27 cellular contexts compared by ENCODE assay signal in genomic region chr17:35104844-35105450, GRCh38. TPM values are rescaled to one million over a fixed set of nuclear protein-coding genes. Genes with fewer than 3 reads are reported as not detected.
"Had no signal": no experiment of that assay in that cellular context is flagged by ENCODE, and none has a peak within 500 bp of the region (broad histone marks: within the 10 kb centered on the region; RNA-seq: fewer than 3 reads in every experiment).

No MANE protein-coding gene starts in this region.

- H3K4me3 ChIP-seq: coronary artery, heart left ventricle, lung, right atrium auricular region, thoracic aorta, transverse colon had no signal

- H3K4me3 Mint-ChIP-seq: endodermal cell; naive thymus-derived CD4-positive, alpha-beta T cell; nephron progenitor cell; stimulated activated naive CD8-positive, alpha-beta T cell treated with anti-CD3 and anti-CD28 coated beads, Interleukin-15, amount 100 ng/mL, for 72 hours had no signal

- H3K4me1 Mint-ChIP-seq: endodermal cell had no signal

- H3K27me3 ChIP-seq: heart left ventricle, right atrium auricular region, transverse colon had no signal

- H3K27ac Mint-ChIP-seq: endodermal cell; nephron progenitor cell; stimulated activated naive CD8-positive, alpha-beta T cell treated with anti-CD3 and anti-CD28 coated beads, Interleukin-15, amount 100 ng/mL, for 72 hours had no signal

- H3K9me3 Mint-ChIP-seq: endodermal cell; nephron progenitor cell; stimulated activated naive CD8-positive, alpha-beta T cell treated with anti-CD3 and anti-CD28 coated beads, Interleukin-15, amount 100 ng/mL, for 72 hours had no signal

- ATAC-seq: heart left ventricle; left colon; left ventricle myocardium superior; naive thymus-derived CD4-positive, alpha-beta T cell; stimulated activated naive CD8-positive, alpha-beta T cell treated with anti-CD3 and anti-CD28 coated beads, Interleukin-15, amount 100 ng/mL, for 72 hours had no signal

- H3K27ac ChIP-seq: coronary artery, heart left ventricle, right atrium auricular region, thoracic aorta, transverse colon had no signal

- DNase-seq: effector CD4-positive, alpha-beta T cell; endodermal cell; heart left ventricle; hippocampal formation; left colon; left ventricle myocardium superior; mesendoderm; naive thymus-derived CD4-positive, alpha-beta T cell; nephron progenitor cell; small intestine; stimulated activated CD4-positive, alpha-beta T cell treated with anti-CD3 and anti-CD28 coated beads, Interleukin-2, amount 100 ng/mL, for 48 hours; stimulated activated naive CD8-positive, alpha-beta T cell treated with anti-CD3 and anti-CD28 coated beads, Interleukin-15, amount 100 ng/mL, for 72 hours; transverse colon had no signal

- H3K27me3 Mint-ChIP-seq: naive thymus-derived CD4-positive, alpha-beta T cell; stimulated activated naive CD8-positive, alpha-beta T cell treated with anti-CD3 and anti-CD28 coated beads, Interleukin-15, amount 100 ng/mL, for 72 hours had no signal

- H3K4me1 ChIP-seq: heart left ventricle, right atrium auricular region, transverse colon had no signal

- H3K9me3 ChIP-seq: heart left ventricle, right atrium auricular region, thoracic aorta, transverse colon had no signal

RNA-seq across cellular contexts. Expression of gene FNDC8, which starts 16.5 kb away (rescaled TPM):
- total RNA-seq: chondrocyte; endodermal cell; endothelial cell of umbilical vein; frontal cortex; glomerular endothelial cell; heart left ventricle; kidney epithelial cell; left colon; left ventricle myocardium superior; lung; mononuclear cell; naive thymus-derived CD4-positive, alpha-beta T cell; osteoblast; posterior vena cava; right atrium auricular region; subcutaneous adipose tissue; thoracic aorta; transverse colon; ureter had no signal
- polyA plus RNA-seq: endothelial cell of umbilical vein; heart left ventricle; lung; naive thymus-derived CD4-positive, alpha-beta T cell; small intestine had no signal

RNA-seq across cellular contexts. Expression of gene UNC45B, which starts 42.7 kb away (rescaled TPM):
- total RNA-seq: chondrocyte, endodermal cell, endothelial cell of umbilical vein, kidney epithelial cell, left colon, osteoblast, posterior vena cava, subcutaneous adipose tissue, thoracic aorta had no signal
- polyA plus RNA-seq: endothelial cell of umbilical vein, small intestine had no signal
